ENCODE assay signal across 1 cellular context in the genomic region with DNA sequence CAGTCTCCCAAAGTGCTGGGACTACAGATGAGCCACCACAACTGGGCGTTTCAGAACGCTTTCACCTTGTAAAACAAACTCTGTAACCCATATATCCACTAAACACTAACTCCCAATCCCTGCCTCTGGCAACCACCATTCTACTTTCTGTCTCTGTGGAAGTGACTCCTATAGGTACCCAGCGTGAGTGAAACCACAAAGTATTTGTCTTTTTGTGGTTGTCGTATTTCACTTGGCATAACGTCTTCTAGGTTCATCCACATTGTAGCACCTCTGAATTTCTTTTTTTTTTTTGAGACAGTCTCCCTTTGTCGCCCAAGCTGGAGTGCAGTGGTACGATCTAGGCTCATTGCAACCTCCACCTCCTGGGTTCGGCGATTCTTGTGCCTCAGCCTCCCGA.
TF ChIP-seq lines count a peak whose summit lies in the region.

No MANE protein-coding gene starts in this region.

TF ChIP-seq in K562, 482 proteins besides CTCF, POLR2A, EP300 and RAD21:
- TF ChIP-seq, protein P1, sequence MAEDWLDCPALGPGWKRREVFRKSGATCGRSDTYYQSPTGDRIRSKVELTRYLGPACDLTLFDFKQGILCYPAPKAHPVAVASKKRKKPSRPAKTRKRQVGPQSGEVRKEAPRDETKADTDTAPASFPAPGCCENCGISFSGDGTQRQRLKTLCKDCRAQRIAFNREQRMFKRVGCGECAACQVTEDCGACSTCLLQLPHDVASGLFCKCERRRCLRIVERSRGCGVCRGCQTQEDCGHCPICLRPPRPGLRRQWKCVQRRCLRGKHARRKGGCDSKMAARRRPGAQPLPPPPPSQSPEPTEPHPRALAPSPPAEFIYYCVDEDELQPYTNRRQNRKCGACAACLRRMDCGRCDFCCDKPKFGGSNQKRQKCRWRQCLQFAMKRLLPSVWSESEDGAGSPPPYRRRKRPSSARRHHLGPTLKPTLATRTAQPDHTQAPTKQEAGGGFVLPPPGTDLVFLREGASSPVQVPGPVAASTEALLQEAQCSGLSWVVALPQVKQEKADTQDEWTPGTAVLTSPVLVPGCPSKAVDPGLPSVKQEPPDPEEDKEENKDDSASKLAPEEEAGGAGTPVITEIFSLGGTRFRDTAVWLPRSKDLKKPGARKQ (CRISPR knock-in tag; IDR thresholded peaks at IDR 0.05): no peak
- TF ChIP-seq SUPT5H (IDR thresholded peaks at IDR 0.05) (0 out of 2 replicates have a peak, but pooled peaks have one; percentile 34), ZNF165 (CRISPR knock-in tag; IDR thresholded peaks at IDR 0.05; ENCODE audit: borderline replicate concordance) (no peak), ZNF146 (CRISPR knock-in tag; IDR thresholded peaks at IDR 0.05; ENCODE audit: unreplicated experiment) (no peak), BCOR (IDR thresholded peaks at IDR 0.05) (no peak)
